In the genomic region with DNA sequence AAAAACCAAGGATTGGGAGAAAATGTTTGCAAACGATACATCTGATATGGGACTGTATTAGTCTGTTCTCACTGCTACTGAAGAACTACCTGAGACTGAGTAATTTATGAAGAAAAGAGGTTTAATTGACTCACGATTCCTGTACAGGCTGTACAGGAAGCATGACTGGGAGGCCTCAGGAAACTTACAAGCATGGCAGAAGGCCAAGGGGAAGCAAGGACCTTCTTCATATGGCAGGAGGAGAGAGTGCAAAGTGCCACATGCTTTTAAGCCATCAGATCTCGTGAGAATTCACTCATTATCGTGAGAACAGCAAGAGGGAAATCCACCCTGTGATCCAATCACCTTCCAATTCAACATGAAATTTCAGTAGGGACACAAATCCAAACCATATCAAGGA, we compare ENCODE assay signal across 28 cellular contexts. TPM values are rescaled to one million over a fixed set of nuclear protein-coding genes. Genes with fewer than 3 reads are reported as not detected.
DNase-seq lines count a peak whose midpoint lies in the region; TF ChIP-seq lines count a peak whose summit lies in the region.
"Had no signal": no experiment of that assay in that cellular context is flagged by ENCODE, and none has a peak within 500 bp of the region (broad histone marks: within the 10 kb centered on the region; RNA-seq: fewer than 3 reads in every experiment).

No MANE protein-coding gene starts in this region.

- H3K4me1 ChIP-seq in CD4-positive, alpha-beta memory T cell (ENCODE audit: insufficient read depth, low read length), result no peaks in the 10 kb centered on the region
- H3K4me1 ChIP-seq: BLaER1 had no signal

- H3K27me3 ChIP-seq in CD4-positive, alpha-beta memory T cell (ENCODE audit: insufficient read depth, low read length), result no peaks in the 10 kb centered on the region
- H3K27me3 ChIP-seq: BLaER1 had no signal

- TF ChIP-seq CTCF in NB4 (IDR thresholded peaks at IDR 0.05; ENCODE audit: low read depth, low read length), result no peak

- H3K9me3 ChIP-seq in CD4-positive, alpha-beta memory T cell (ENCODE audit: control insufficient read depth in 1 of 2, low read length in 2 of 2), result no peaks in the 10 kb centered on the region

- CTCF ChIA-PET in CD4-positive, alpha-beta memory T cell (lab: Charles Lee; ENCODE audit: partially characterized antibody), result interaction anchor here (0.9 kb wide), 1 partner anchor 257 kb away, joined by 3 read pairs; no protein-coding TSS in a partner anchor

- no peak overlapping the region for H3K4me3 ChIP-seq in NB4 (ENCODE audit: low read depth, low read length)
- no peak overlapping the region for H3K4me3 ChIP-seq in CD4-positive, alpha-beta memory T cell (ENCODE audit: low read length in 2 of 2)
- H3K4me3 ChIP-seq: BLaER1, GM12878, PC-9 had no signal

- no peak overlapping the region for H3K27ac Mint-ChIP-seq in CD4-positive, alpha-beta memory T cell
- H3K27ac Mint-ChIP-seq: CD4-positive, CD25-positive, alpha-beta regulatory T cell had no signal

- DNase-seq in Daoy (ENCODE audit: low read depth) (peak; percentile 25), NB4 (ENCODE audit: low read depth) (peak; percentile 10), dermis blood vessel endothelial cell (peak; percentile 72), pulmonary artery endothelial cell (ENCODE audit: low read depth, low spot score) (peak; percentile 13), NCI-H2196 treated with DMSO at 0.1 percent for 48 hours (lab: John Stamatoyannopoulos, UW; ENCODE audit: unreplicated experiment) (no peak), LoVo (ENCODE audit: low spot score) (no peak)
- DNase-seq in CD4-positive, alpha-beta memory T cell, result no peak
- DNase-seq: 8988T; CD4-positive, CD25-positive, alpha-beta regulatory T cell; DMS53; GDM1; HCEC 1CT; MV-4-11; NCI-H1105 treated with DMSO at 0.1 percent for 48 hours; NCI-H146; NCI-H2029; NCI-H446 treated with DMSO at 0.1 percent for 48 hours; NCI-H526; NCI-H82; NK-92 treated with Interleukin-12 subunit alpha and Interleukin-12 subunit beta, amount 100 ng/mL, for 24 hours; PC-9; Right ventricle myocardium superior; RPMI8226 had no signal

- intact Hi-C loops in CD4-positive, alpha-beta memory T cell (cut with micrococcal nuclease), result no loop called here

- no peaks in the 10 kb centered on the region for H3K36me3 ChIP-seq in CD4-positive, alpha-beta memory T cell (ENCODE audit: insufficient read depth, low read length)

- POLR2A ChIA-PET in CD4-positive, alpha-beta memory T cell (lab: Charles Lee; ENCODE audit: partially characterized antibody), result no interaction called here

- H3K27ac ChIP-seq in CD4-positive, alpha-beta memory T cell (ENCODE audit: low read depth, low read length), result no peak overlapping the region
- H3K27ac ChIP-seq: BLaER1, KMS-11, PC-9 had no signal

- no peak for TF ChIP-seq POLR2A in NB4 (IDR thresholded peaks at IDR 0.05; ENCODE audit: extremely low read depth, insufficient read length)

- H3K36me3 Mint-ChIP-seq in CD4-positive, alpha-beta memory T cell, result peaks cover 2 to 6% of the 10 kb centered on the region in 2 donors

- peaks cover 0 to 5% (median 0%) of the 10 kb centered on the region in 8 donors for H3K9me3 Mint-ChIP-seq in CD4-positive, alpha-beta memory T cell

- H3K4me1 Mint-ChIP-seq in CD4-positive, alpha-beta memory T cell, result no peaks in the 10 kb centered on the region

- no peak overlapping the region for H3K4me3 Mint-ChIP-seq in CD4-positive, alpha-beta memory T cell
- H3K4me3 Mint-ChIP-seq: CD4-positive, CD25-positive, alpha-beta regulatory T cell had no signal

- no peaks in the 10 kb centered on the region for H3K27me3 Mint-ChIP-seq in CD4-positive, alpha-beta memory T cell
- H3K27me3 Mint-ChIP-seq: CD4-positive, CD25-positive, alpha-beta regulatory T cell had no signal

RNA-seq across cellular contexts. Expression of gene ZNF713, which starts 11.0 kb away (rescaled TPM):
- total RNA-seq in Daoy (2014; rRNA removed; shearing (Covaris generic)), result 2.9 and 8.0 TPM in 2 replicates
- total RNA-seq in dermis blood vessel endothelial cell (3.4 and 4.1 TPM in 2 replicates), pulmonary artery endothelial cell (2.5 and 3.6 TPM in 2 replicates)
- total RNA-seq in CD4-positive, alpha-beta memory T cell, result 1 to 10 TPM; 2.8 to 4.7 TPM
- polyA plus RNA-seq in CD4-positive, alpha-beta memory T cell, result under 1 TPM; 0.18 to 0.85 TPM

RNA-seq across cellular contexts. Expression of gene SEPTIN14, which starts 35.7 kb away (rescaled TPM):
- not detected in 2 replicates for total RNA-seq in Daoy (2014; rRNA removed; shearing (Covaris generic))
- not detected in 2 replicates for total RNA-seq in dermis blood vessel endothelial cell
- total RNA-seq in pulmonary artery endothelial cell, result not detected in 2 replicates
- not detected for total RNA-seq in CD4-positive, alpha-beta memory T cell
- polyA plus RNA-seq in CD4-positive, alpha-beta memory T cell, result not detected
- total RNA-seq: CD4-positive, CD25-positive, alpha-beta regulatory T cell; GM12878; H1; PC-9; Right ventricle myocardium superior; SK-MEL-5 had no signal
- polyA plus RNA-seq: CD4-positive, CD25-positive, alpha-beta regulatory T cell; H1 had no signal

RNA-seq across cellular contexts. Expression of gene MRPS17, which starts 53.4 kb away (rescaled TPM):
- total RNA-seq in Daoy (2014; rRNA removed; shearing (Covaris generic)), result 40.0 and 55.8 TPM in 2 replicates
- total RNA-seq in dermis blood vessel endothelial cell, result 11.8 and 17.7 TPM in 2 replicates
- 20.9 and 32.6 TPM in 2 replicates for total RNA-seq in pulmonary artery endothelial cell
- 10 to 100 TPM; 11.5 to 13.2 TPM for total RNA-seq in CD4-positive, alpha-beta memory T cell
- polyA plus RNA-seq in CD4-positive, alpha-beta memory T cell, result 10 to 100 TPM; 15.1 to 17.8 TPM

Comparison
In these comparisons a context has a peak if more than half of its experiments do, and no peak if none do; other contexts are left out.
1. DNase-seq: peak in Daoy (single experiment), NB4 (single experiment), dermis blood vessel endothelial cell (single experiment) and pulmonary artery endothelial cell (single experiment); none in NCI-H2196 treated with DMSO at 0.1 percent for 48 hours (single experiment), LoVo (single experiment) and CD4-positive, alpha-beta memory T cell (0 of 5).